8 cellular contexts compared by ENCODE assay signal in the genomic region with DNA sequence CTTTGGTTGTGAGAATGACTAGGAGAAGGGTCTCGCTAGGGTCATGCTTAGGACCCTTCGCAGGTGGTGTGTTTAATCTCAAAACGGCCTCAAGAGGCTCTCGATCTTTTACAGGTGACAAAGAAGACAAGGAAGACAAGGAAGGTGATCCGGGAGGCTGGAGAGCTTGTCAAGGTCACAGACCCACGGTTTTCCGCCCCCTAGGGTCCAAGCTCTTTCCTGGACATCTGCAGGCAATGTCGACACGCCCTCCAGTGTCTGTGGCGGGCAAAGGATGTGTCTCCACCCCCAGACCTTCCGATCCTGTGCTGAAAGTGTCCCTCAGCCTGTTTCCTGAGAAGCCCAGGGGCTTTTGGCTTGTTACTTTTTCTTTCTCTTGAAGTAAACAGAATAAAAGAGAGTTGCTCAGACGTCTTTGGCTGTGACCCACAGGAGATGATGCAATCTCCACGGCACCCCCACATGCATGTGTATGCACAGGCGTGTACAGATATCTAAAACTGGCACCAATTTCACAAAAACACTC.
DNase-seq lines count a peak whose midpoint lies in the region; ATAC-seq and TF ChIP-seq lines count a peak whose summit lies in the region.

No MANE protein-coding gene starts in this region.

- H3K9ac ChIP-seq in neural progenitor cell, result no peak overlapping the region

- TF ChIP-seq CTCF in fibroblast of pulmonary artery (IDR thresholded peaks at IDR 0.05; ENCODE audit: low read length, missing control alignments) (peak; percentile 75), neural progenitor cell (IDR thresholded peaks at IDR 0.05) (peak; percentile 55), stomach (IDR thresholded peaks at IDR 0.05) (peak in 5 of 7 experiments; percentile 52 to 78 (median 71))

- no peaks in the 10 kb centered on the region for H3K9me3 Mint-ChIP-seq in neural progenitor cell

- TF ChIP-seq POLR2A in stomach (IDR thresholded peaks at IDR 0.05), result no peak

- no peaks in the 10 kb centered on the region for H3K36me3 Mint-ChIP-seq in neural progenitor cell

- H2AFZ ChIP-seq in neural progenitor cell (replicated peaks), result no peak overlapping the region

- H3K4me3 ChIP-seq in fibroblast of pulmonary artery (replicated peaks; ENCODE audit: low read depth, low read length) (peak overlapping the region; percentile 36), neural progenitor cell (no peak overlapping the region), stomach (peak overlapping the region in 3 of 4 donors; percentile 11 to 22 (median 20))

- no peaks in the 10 kb centered on the region for H4K20me1 ChIP-seq in neural progenitor cell (ENCODE audit: low read depth)

- no peaks in the 10 kb centered on the region for H3F3A ChIP-seq in neural progenitor cell (ENCODE audit: low read depth)

- H3K4me1 Mint-ChIP-seq in neural progenitor cell, result peaks cover 12% of the 10 kb centered on the region

- peaks cover 5% of the 10 kb centered on the region for H3K27me3 Mint-ChIP-seq in neural progenitor cell (ENCODE audit: insufficient read depth, low read depth)

- DNase-seq in C1 segment of cervical spinal cord (lab: John Stamatoyannopoulos, UW), result peak in 11 of 14 donors; percentile 14 to 72 (median 52)
- DNase-seq in GM19240 (ENCODE audit: insufficient read length, low spot score), result peak; percentile 74
- DNase-seq in OCI-M1 (lab: John Stamatoyannopoulos, UW), result peak; percentile 88
- peak; percentile 65 for DNase-seq in activated T-helper 1 cell treated with Interleukin-2 at 50 U/mL for 16 hours (ENCODE audit: low read depth)
- DNase-seq in fibroblast of pulmonary artery (ENCODE audit: low read depth), result peak; percentile 91
- DNase-seq in neural progenitor cell (ENCODE audit: low spot score), result peak; percentile 73
- peak; percentile 70 for DNase-seq in stomach

- no peaks in the 10 kb centered on the region for H3K4me1 ChIP-seq in neural progenitor cell
- H3K4me1 ChIP-seq in stomach, result peaks cover 21 to 32% (median 22%) of the 10 kb centered on the region in 4 donors

- no peak for TF ChIP-seq EP300 in stomach (IDR thresholded peaks at IDR 0.05)

- H3K27ac Mint-ChIP-seq in neural progenitor cell, result no peak overlapping the region

- H3K4me3 Mint-ChIP-seq in neural progenitor cell, result no peak overlapping the region

- intact Hi-C loops in stomach (cut with DNase I; ENCODE audit: low total_unique reads), result no loop called here

- H3K9me3 ChIP-seq in neural progenitor cell (ENCODE audit: low read depth), result no peaks in the 10 kb centered on the region
- H3K9me3 ChIP-seq in stomach, result no peaks in the 10 kb centered on the region

- WGBS in stomach, 5 donors, result 7 to 10% (median 9%) methylated on average over 14 of the region's 14 CpGs

- ATAC-seq in HG03442 (IDR thresholded peaks at IDR 0.05; ENCODE audit: unreplicated experiment), result peak; percentile 59

- H3K27ac ChIP-seq in neural progenitor cell (no peak overlapping the region), stomach (peak overlapping the region; percentile 52 to 85 (median 80))

- H3K36me3 ChIP-seq in neural progenitor cell (no peaks in the 10 kb centered on the region), stomach (no peaks in the 10 kb centered on the region)

- H3K79me2 ChIP-seq in neural progenitor cell (ENCODE audit: low read depth), result no peaks in the 10 kb centered on the region

- H3K27me3 ChIP-seq in neural progenitor cell (peaks cover 5% of the 10 kb centered on the region), stomach (no peaks in the 10 kb centered on the region)

- no peak overlapping the region for H3K4me2 ChIP-seq in neural progenitor cell
